8 cellular contexts compared by ENCODE assay signal in genomic region chr9:136343121-136343883, GRCh38. TPM values are rescaled to one million over a fixed set of nuclear protein-coding genes. Genes with fewer than 3 reads are reported as not detected.
DNase-seq lines count a peak whose midpoint lies in the region; ATAC-seq, FAIRE-seq and TF ChIP-seq lines count a peak whose summit lies in the region.
"Had no signal": no experiment of that assay in that cellular context is flagged by ENCODE, and none has a peak within 500 bp of the region (broad histone marks: within the 10 kb centered on the region; RNA-seq: fewer than 3 reads in every experiment).

No MANE protein-coding gene starts in this region.

- H3K4me2 ChIP-seq in Karpas-422 (ENCODE audit: low read depth, low read length, poor library complexity, severe bottlenecking), result peak overlapping the region; percentile 50
- H3K4me2 ChIP-seq in smooth muscle cell, result peak overlapping the region; percentile 81

- H3K36me3 ChIP-seq in Karpas-422 (ENCODE audit: insufficient read depth, low read length) (no peaks in the 10 kb centered on the region), left ventricle myocardium inferior (peaks cover 6% of the 10 kb centered on the region), smooth muscle cell (ENCODE audit: low read depth) (no peaks in the 10 kb centered on the region)

- FAIRE-seq in frontal cortex (lab: Jason Lieb, UNC), result no peak
- FAIRE-seq: GM12878 had no signal

- TF ChIP-seq CTCF in left ventricle myocardium inferior (IDR thresholded peaks at IDR 0.05; ENCODE audit: borderline replicate concordance) (no peak), smooth muscle cell (IDR thresholded peaks at IDR 0.05; ENCODE audit: borderline replicate concordance, insufficient read depth, poor library complexity, severe bottlenecking) (no peak)

- H3K9me2 ChIP-seq in Karpas-422 (replicated peaks; ENCODE audit: insufficient read depth, low read length), result no peaks in the 10 kb centered on the region

- H3K4me3 ChIP-seq in Karpas-422 (ENCODE audit: low read length) (no peak overlapping the region), left ventricle myocardium inferior (peak overlapping the region; percentile 64), smooth muscle cell (peak overlapping the region; percentile 40)
- H3K4me3 ChIP-seq: GM12878 had no signal

- intact Hi-C loops in left ventricle myocardium inferior (cut with micrococcal nuclease), result no loop called here

- no peaks in the 10 kb centered on the region for H3K27me3 ChIP-seq in Karpas-422 (ENCODE audit: low read length)
- no peaks in the 10 kb centered on the region for H3K27me3 ChIP-seq in left ventricle myocardium inferior (ENCODE audit: low read depth)
- H3K27me3 ChIP-seq in smooth muscle cell (ENCODE audit: low read depth), result no peaks in the 10 kb centered on the region

- H2AFZ ChIP-seq in Karpas-422 (ENCODE audit: low read length) (no peak overlapping the region), smooth muscle cell (ENCODE audit: low read depth) (no peak overlapping the region)

- 90% methylated on average over 19 of the region's 23 CpGs for WGBS in smooth muscle cell (ENCODE audit: low lambda C conversion rate)

- no peaks in the 10 kb centered on the region for H3K9me3 ChIP-seq in Karpas-422 (ENCODE audit: low read length)
- H3K9me3 ChIP-seq in left ventricle myocardium inferior (replicated peaks), result no peaks in the 10 kb centered on the region
- H3K9me3 ChIP-seq in smooth muscle cell (replicated peaks; ENCODE audit: low read depth), result no peaks in the 10 kb centered on the region

- H3K4me1 ChIP-seq in Karpas-422 (ENCODE audit: low read length) (peaks cover 48% of the 10 kb centered on the region), left ventricle myocardium inferior (peaks cover 73% of the 10 kb centered on the region), smooth muscle cell (ENCODE audit: low read depth) (peaks cover 23% of the 10 kb centered on the region)

- H3K27ac ChIP-seq in Karpas-422 (ENCODE audit: low read length) (no peak overlapping the region), left ventricle myocardium inferior (replicated peaks) (peak overlapping the region; percentile 96), smooth muscle cell (ENCODE audit: low read depth) (no peak overlapping the region)

- ATAC-seq in HG03135 (IDR thresholded peaks at IDR 0.05; ENCODE audit: unreplicated experiment), result no peak

- H3K9ac ChIP-seq in Karpas-422 (ENCODE audit: low read length), result no peak overlapping the region
- no peak overlapping the region for H3K9ac ChIP-seq in smooth muscle cell (ENCODE audit: low read depth)

- no peaks in the 10 kb centered on the region for H3K79me2 ChIP-seq in Karpas-422 (ENCODE audit: low read length)
- H3K79me2 ChIP-seq in smooth muscle cell (ENCODE audit: low read depth), result no peaks in the 10 kb centered on the region

- H4K20me1 ChIP-seq in Karpas-422 (ENCODE audit: insufficient read depth, low read depth, low read length) (0 out of 2 replicates have a peak, but pooled peaks cover 10% of the 10 kb centered on the region), smooth muscle cell (ENCODE audit: low read depth) (peaks cover 48% of the 10 kb centered on the region)

- DNase-seq in Karpas-422 (no peak), left ventricle myocardium inferior (peak; percentile 82), smooth muscle cell (lab: John Stamatoyannopoulos, UW; ENCODE audit: unreplicated experiment) (no peak), SHP77 (lab: John Stamatoyannopoulos, UW) (no peak), frontal cortex (ENCODE audit: low spot score in 2 of 2) (no peak)
- DNase-seq: NCI-H446 treated with DMSO at 0.1 percent for 48 hours had no signal

- H3F3A ChIP-seq in smooth muscle cell (ENCODE audit: low read depth), result no peaks in the 10 kb centered on the region

RNA-seq across cellular contexts. Expression of gene GPSM1, which starts 16.0 kb away (rescaled TPM):
- 11.7 and 38.4 TPM in 2 replicates for total RNA-seq in Karpas-422 (2014; rRNA removed; shearing (Covaris generic); ENCODE audit: low replicate concordance)
- total RNA-seq in left ventricle myocardium inferior (69.0 TPM), smooth muscle cell (17.1 and 21.1 TPM in 2 replicates), frontal cortex (71.7 TPM)
- polyA plus RNA-seq in smooth muscle cell, result 42.8 and 45.9 TPM in 2 replicates

RNA-seq across cellular contexts. Expression of gene DNLZ, which starts 20.2 kb away (rescaled TPM):
- 40.1 and 104 TPM in 2 replicates for total RNA-seq in Karpas-422 (2014; rRNA removed; shearing (Covaris generic); ENCODE audit: low replicate concordance)
- total RNA-seq in left ventricle myocardium inferior (37.6 TPM), smooth muscle cell (9.5 and 19.0 TPM in 2 replicates), frontal cortex (9.0 TPM)
- polyA plus RNA-seq in smooth muscle cell, result 31.5 and 41.5 TPM in 2 replicates

RNA-seq across cellular contexts. Expression of gene CARD9, which starts 30.2 kb away (rescaled TPM):
- total RNA-seq in Karpas-422 (2014; rRNA removed; shearing (Covaris generic); ENCODE audit: low replicate concordance), result 1.3 and 2.9 TPM in 2 replicates
- total RNA-seq in left ventricle myocardium inferior (1.2 TPM), smooth muscle cell (0.94 and 1.2 TPM in 2 replicates), frontal cortex (0.41 TPM)
- polyA plus RNA-seq in smooth muscle cell, result 1.9 and 3.0 TPM in 2 replicates

RNA-seq across cellular contexts. Expression of gene CCDC187, which starts 39.4 kb away (rescaled TPM):
- 0.34 and 0.43 TPM in 2 replicates for total RNA-seq in Karpas-422 (2014; rRNA removed; shearing (Covaris generic); ENCODE audit: low replicate concordance)
- total RNA-seq in left ventricle myocardium inferior (not detected), smooth muscle cell (not detected in 2 replicates), frontal cortex (0.41 TPM)
- 0.10 TPM in 1 of 2 replicates, not detected in the other for polyA plus RNA-seq in smooth muscle cell

RNA-seq across cellular contexts. Expression of gene SNAPC4, which starts 56.7 kb away (rescaled TPM):
- total RNA-seq in Karpas-422 (2014; rRNA removed; shearing (Covaris generic); ENCODE audit: low replicate concordance), result 3.7 and 9.6 TPM in 2 replicates
- total RNA-seq in left ventricle myocardium inferior, result 5.2 TPM
- 1.6 and 4.2 TPM in 2 replicates for total RNA-seq in smooth muscle cell
- 8.1 and 9.0 TPM in 2 replicates for polyA plus RNA-seq in smooth muscle cell
- 5.7 TPM for total RNA-seq in frontal cortex
